In the genomic region with DNA sequence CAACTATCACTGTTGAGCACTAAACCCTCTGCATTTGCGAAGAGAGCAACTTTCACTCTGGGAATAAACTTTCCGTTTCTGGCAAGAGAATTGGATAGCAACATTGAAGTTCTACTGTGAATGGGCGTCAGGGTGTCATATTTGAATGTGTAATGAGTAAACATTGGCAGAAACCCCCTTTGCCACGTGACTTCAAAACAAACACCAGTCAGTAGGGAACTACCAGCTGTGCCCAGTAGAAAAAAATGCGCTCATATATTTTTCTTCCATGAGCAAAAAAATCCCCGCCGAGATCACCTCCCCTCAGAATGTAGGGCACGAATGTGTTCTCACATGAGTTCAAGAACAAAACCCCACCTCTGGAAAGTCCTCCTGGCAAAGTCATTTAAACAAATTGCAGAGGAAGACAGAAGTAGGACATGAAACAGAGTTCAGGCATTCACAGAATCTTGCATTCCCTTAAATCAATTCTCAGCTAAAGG, we compare ENCODE assay signal across 2 cellular contexts.
A peak's percentile ranks its signal among the peaks of the same experiment; 100 is the strongest.
TF ChIP-seq lines count a peak whose summit lies in the region.

No MANE protein-coding gene starts in this region.

TF ChIP-seq in WTC11, 78 proteins besides CTCF, POLR2A, EP300 and RAD21 (continued from another document):
- TF ChIP-seq ZNF281 (CRISPR knock-in tag; IDR thresholded peaks at IDR 0.05) (no peak), FOXP4 (CRISPR knock-in tag; IDR thresholded peaks at IDR 0.05) (no peak), ZNF263 (CRISPR knock-in tag; IDR thresholded peaks at IDR 0.05; ENCODE audit: low read depth) (no peak), GTF2I (CRISPR knock-in tag; conservative IDR thresholded peaks at IDR 0.05) (no peak), ZNF121 (CRISPR knock-in tag; IDR thresholded peaks at IDR 0.05) (no peak), OVOL2 (CRISPR knock-in tag; IDR thresholded peaks at IDR 0.05; ENCODE audit: borderline replicate concordance) (no peak)
- TF ChIP-seq, protein P1, sequence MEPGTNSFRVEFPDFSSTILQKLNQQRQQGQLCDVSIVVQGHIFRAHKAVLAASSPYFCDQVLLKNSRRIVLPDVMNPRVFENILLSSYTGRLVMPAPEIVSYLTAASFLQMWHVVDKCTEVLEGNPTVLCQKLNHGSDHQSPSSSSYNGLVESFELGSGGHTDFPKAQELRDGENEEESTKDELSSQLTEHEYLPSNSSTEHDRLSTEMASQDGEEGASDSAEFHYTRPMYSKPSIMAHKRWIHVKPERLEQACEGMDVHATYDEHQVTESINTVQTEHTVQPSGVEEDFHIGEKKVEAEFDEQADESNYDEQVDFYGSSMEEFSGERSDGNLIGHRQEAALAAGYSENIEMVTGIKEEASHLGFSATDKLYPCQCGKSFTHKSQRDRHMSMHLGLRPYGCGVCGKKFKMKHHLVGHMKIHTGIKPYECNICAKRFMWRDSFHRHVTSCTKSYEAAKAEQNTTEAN (CRISPR knock-in tag; IDR thresholded peaks at IDR 0.05), result no peak
- TF ChIP-seq, protein P2, sequence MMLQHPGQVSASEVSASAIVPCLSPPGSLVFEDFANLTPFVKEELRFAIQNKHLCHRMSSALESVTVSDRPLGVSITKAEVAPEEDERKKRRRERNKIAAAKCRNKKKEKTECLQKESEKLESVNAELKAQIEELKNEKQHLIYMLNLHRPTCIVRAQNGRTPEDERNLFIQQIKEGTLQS (CRISPR knock-in tag; conservative IDR thresholded peaks at IDR 0.05), result no peak

TF ChIP-seq in HepG2, 621 proteins besides CTCF, POLR2A, EP300 and RAD21 (continued from another document):
- TF ChIP-seq ZNF333 (CRISPR knock-in tag; IDR thresholded peaks at IDR 0.05; ENCODE audit: borderline replicate concordance), result no peak
- peak; percentile 69 for TF ChIP-seq USF2 (IDR thresholded peaks at IDR 0.05; ENCODE audit: low read depth, low read length)
- TF ChIP-seq USF2 (CRISPR knock-in tag; IDR thresholded peaks at IDR 0.05; ENCODE audit: borderline replicate concordance), result peak; percentile 76; the same call in 1 of the 2 replicates
- peak; percentile 27; the same call in 1 of the 2 replicates for TF ChIP-seq FOXK1 (CRISPR knock-in tag; IDR thresholded peaks at IDR 0.05; ENCODE audit: borderline replicate concordance, low read depth)
- TF ChIP-seq TEAD2 (CRISPR knock-in tag; IDR thresholded peaks at IDR 0.05), result no peak
- peak; percentile 53 for TF ChIP-seq FOXA3 (CRISPR knock-in tag; IDR thresholded peaks at IDR 0.05)
- TF ChIP-seq, protein P3, sequence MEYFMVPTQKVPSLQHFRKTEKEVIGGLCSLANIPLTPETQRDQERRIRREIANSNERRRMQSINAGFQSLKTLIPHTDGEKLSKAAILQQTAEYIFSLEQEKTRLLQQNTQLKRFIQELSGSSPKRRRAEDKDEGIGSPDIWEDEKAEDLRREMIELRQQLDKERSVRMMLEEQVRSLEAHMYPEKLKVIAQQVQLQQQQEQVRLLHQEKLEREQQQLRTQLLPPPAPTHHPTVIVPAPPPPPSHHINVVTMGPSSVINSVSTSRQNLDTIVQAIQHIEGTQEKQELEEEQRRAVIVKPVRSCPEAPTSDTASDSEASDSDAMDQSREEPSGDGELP (IDR thresholded peaks at IDR 0.05; ENCODE audit: borderline replicate concordance, low read depth), result peak; percentile 42; the same call in 1 of the 2 replicates
- TF ChIP-seq, protein P4, sequence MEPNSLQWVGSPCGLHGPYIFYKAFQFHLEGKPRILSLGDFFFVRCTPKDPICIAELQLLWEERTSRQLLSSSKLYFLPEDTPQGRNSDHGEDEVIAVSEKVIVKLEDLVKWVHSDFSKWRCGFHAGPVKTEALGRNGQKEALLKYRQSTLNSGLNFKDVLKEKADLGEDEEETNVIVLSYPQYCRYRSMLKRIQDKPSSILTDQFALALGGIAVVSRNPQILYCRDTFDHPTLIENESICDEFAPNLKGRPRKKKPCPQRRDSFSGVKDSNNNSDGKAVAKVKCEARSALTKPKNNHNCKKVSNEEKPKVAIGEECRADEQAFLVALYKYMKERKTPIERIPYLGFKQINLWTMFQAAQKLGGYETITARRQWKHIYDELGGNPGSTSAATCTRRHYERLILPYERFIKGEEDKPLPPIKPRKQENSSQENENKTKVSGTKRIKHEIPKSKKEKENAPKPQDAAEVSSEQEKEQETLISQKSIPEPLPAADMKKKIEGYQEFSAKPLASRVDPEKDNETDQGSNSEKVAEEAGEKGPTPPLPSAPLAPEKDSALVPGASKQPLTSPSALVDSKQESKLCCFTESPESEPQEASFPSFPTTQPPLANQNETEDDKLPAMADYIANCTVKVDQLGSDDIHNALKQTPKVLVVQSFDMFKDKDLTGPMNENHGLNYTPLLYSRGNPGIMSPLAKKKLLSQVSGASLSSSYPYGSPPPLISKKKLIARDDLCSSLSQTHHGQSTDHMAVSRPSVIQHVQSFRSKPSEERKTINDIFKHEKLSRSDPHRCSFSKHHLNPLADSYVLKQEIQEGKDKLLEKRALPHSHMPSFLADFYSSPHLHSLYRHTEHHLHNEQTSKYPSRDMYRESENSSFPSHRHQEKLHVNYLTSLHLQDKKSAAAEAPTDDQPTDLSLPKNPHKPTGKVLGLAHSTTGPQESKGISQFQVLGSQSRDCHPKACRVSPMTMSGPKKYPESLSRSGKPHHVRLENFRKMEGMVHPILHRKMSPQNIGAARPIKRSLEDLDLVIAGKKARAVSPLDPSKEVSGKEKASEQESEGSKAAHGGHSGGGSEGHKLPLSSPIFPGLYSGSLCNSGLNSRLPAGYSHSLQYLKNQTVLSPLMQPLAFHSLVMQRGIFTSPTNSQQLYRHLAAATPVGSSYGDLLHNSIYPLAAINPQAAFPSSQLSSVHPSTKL (CRISPR knock-in tag; IDR thresholded peaks at IDR 0.05), result peak; percentile 33; the same call in 1 of the 2 replicates
